Comparison of ENCODE assay signal across 9 cellular contexts in genomic region chr11:67463680-67464410, GRCh38. TPM values are rescaled to one million over a fixed set of nuclear protein-coding genes. Genes with fewer than 3 reads are reported as not detected.
A peak's percentile ranks its signal among the peaks of the same experiment; 100 is the strongest.
DNase-seq lines count a peak whose midpoint lies in the region; ATAC-seq and TF ChIP-seq lines count a peak whose summit lies in the region.
"Had no signal": no experiment of that assay in that cellular context is flagged by ENCODE, and none has a peak within 500 bp of the region (broad histone marks: within the 10 kb centered on the region; RNA-seq: fewer than 3 reads in every experiment).

No MANE protein-coding gene starts in this region.

- in situ Hi-C loops in Panc1 (cut with HindIII; ENCODE audit: low pct_unique_long_range_greater_than_20kb, low sequenced_read_pairs) = no loop called here

- H3K27me3 Mint-ChIP-seq in endothelial cell (ENCODE audit: unreplicated experiment) = peaks cover 5% of the 10 kb centered on the region
- H3K27me3 Mint-ChIP-seq in naive B cell = no peaks in the 10 kb centered on the region

- ATAC-seq in Panc1 (peak; percentile 23), naive B cell (ENCODE audit: low read depth in 2 of 2) (no peak)

- POLR2A ChIA-PET in Panc1 (lab: Charles Lee) = interaction anchor here (0.7 kb wide), 1 partner anchor 1372 kb away, joined by 3 read pairs; no protein-coding TSS in a partner anchor

- H3K4me1 Mint-ChIP-seq in endothelial cell (ENCODE audit: unreplicated experiment) (peaks cover 10% of the 10 kb centered on the region), naive B cell (peaks cover 43 to 71% (median 69%) of the 10 kb centered on the region in 3 donors)

- H3K9me3 Mint-ChIP-seq in endothelial cell (ENCODE audit: unreplicated experiment) (no peaks in the 10 kb centered on the region), naive B cell (no peaks in the 10 kb centered on the region)

- H3K27ac ChIP-seq in Panc1 (ENCODE audit: low read length) = peak overlapping the region; percentile 80

- H3K4me3 Mint-ChIP-seq in endothelial cell (ENCODE audit: unreplicated experiment) (peak overlapping the region; percentile 67), naive B cell (peak overlapping the region; percentile 88 to 95 (median 92))

- intact Hi-C loops in Panc1 (cut with micrococcal nuclease; ENCODE audit: unreplicated experiment) = no loop called here

- H3K4me3 ChIP-seq in GM12875 (ENCODE audit: low read depth, low read length) (peak overlapping the region; percentile 33), Panc1 (ENCODE audit: low read depth in 2 of 2, low read length in 2 of 2) (peak overlapping the region; percentile 54 to 55)

- peaks cover 38% of the 10 kb centered on the region for H3K4me1 ChIP-seq in Panc1 (ENCODE audit: control insufficient read depth, insufficient read depth, low read length)

- peaks cover 2% of the 10 kb centered on the region; the same call in 1 of the 2 replicates for H3K36me3 ChIP-seq in Panc1 (ENCODE audit: control insufficient read depth, insufficient read depth, low read length)

- CTCF ChIA-PET in Panc1 (lab: Charles Lee) = no interaction called here

- TF ChIP-seq CTCF in GM12875 (IDR thresholded peaks at IDR 0.05; ENCODE audit: borderline replicate concordance, insufficient read depth, low read depth, low read length) (no peak), Panc1 (IDR thresholded peaks at IDR 0.05) (no peak), endothelial cell (IDR thresholded peaks at IDR 0.05; ENCODE audit: unreplicated experiment) (no peak)

- no peak overlapping the region for H3K27ac Mint-ChIP-seq in endothelial cell (ENCODE audit: unreplicated experiment)
- H3K27ac Mint-ChIP-seq in naive B cell = peak overlapping the region in 5 of 6 donors; percentile 11 to 95 (median 91)

- no TSS peak for BruUV-seq in Panc1 (replicated peaks; lab: Mats Ljungman, UMichigan)

- no peak for DNase-seq in Panc1 (ENCODE audit: low read depth, low spot score)
- DNase-seq in endothelial cell (ENCODE audit: low spot score) = no peak
- no peak for DNase-seq in naive B cell
- no peak for DNase-seq in NCI-H146 treated with DMSO at 0.1 percent for 48 hours (lab: John Stamatoyannopoulos, UW; ENCODE audit: unreplicated experiment)
- DNase-seq in GM03348 (ENCODE audit: low spot score) = no peak
- no peak for DNase-seq in amniotic stem cell (lab: John Stamatoyannopoulos, UW)
- DNase-seq in activated CD4-positive, alpha-beta T cell treated with anti-CD3 and anti-CD28 coated beads for 1 hour = no peak

- no peaks in the 10 kb centered on the region for H3K36me3 Mint-ChIP-seq in endothelial cell (ENCODE audit: low read depth, unreplicated experiment)
- H3K36me3 Mint-ChIP-seq in naive B cell = peaks cover 0 to 7% of the 10 kb centered on the region in 2 donors

- no peaks in the 10 kb centered on the region for H3K27me3 ChIP-seq in Panc1 (ENCODE audit: control insufficient read depth, insufficient read depth, low read length)

- H3K9me3 ChIP-seq in Panc1 (ENCODE audit: control insufficient read depth, insufficient read depth, low read depth, low read length) = no peaks in the 10 kb centered on the region

RNA-seq across cellular contexts. Expression of gene TMEM134, which starts 5.2 kb away (rescaled TPM):
- total RNA-seq in Panc1 (2021; ENCODE audit: unreplicated experiment) (65.0 TPM), endothelial cell (ENCODE audit: unreplicated experiment) (47.4 TPM)
- 100 TPM for polyA plus RNA-seq in Panc1 (2012; ENCODE audit: insufficient read length)
- polyA plus RNA-seq in naive B cell (ENCODE audit: low read depth in 6 of 6) = 100 to 1,000 TPM; 183 to 250 (median 221) TPM

RNA-seq across cellular contexts. Expression of gene CABP4, which starts 8.7 kb away (rescaled TPM):
- total RNA-seq in Panc1 (2021; ENCODE audit: unreplicated experiment) = not detected
- 0.70 TPM for polyA plus RNA-seq in Panc1 (2012; ENCODE audit: insufficient read length)
- total RNA-seq in endothelial cell (ENCODE audit: unreplicated experiment) = not detected
- polyA plus RNA-seq in naive B cell (ENCODE audit: low read depth in 6 of 6) = 1 to 10 TPM in 5 of 6 donors, not detected in 1; 1.5 to 6.8 (median 2.1) TPM

RNA-seq across cellular contexts. Expression of gene GPR152, which starts 11.3 kb away (rescaled TPM):
- total RNA-seq in Panc1 (2021; ENCODE audit: unreplicated experiment) = not detected
- not detected for polyA plus RNA-seq in Panc1 (2012; ENCODE audit: insufficient read length)
- not detected for total RNA-seq in endothelial cell (ENCODE audit: unreplicated experiment)
- 1 to 10 TPM in 5 of 6 donors, not detected in 1; 1.1 to 2.5 (median 1.7) TPM for polyA plus RNA-seq in naive B cell (ENCODE audit: low read depth in 6 of 6)
- total RNA-seq: subcutaneous adipose tissue had no signal

RNA-seq across cellular contexts. Expression of gene AIP, which starts 19.0 kb away (rescaled TPM):
- total RNA-seq in Panc1 (2021; ENCODE audit: unreplicated experiment) (87.8 TPM), endothelial cell (ENCODE audit: unreplicated experiment) (32.9 TPM)
- polyA plus RNA-seq in Panc1 (2012; ENCODE audit: insufficient read length) = 178 TPM
- polyA plus RNA-seq in naive B cell (ENCODE audit: low read depth in 6 of 6) = 100 to 1,000 TPM in 4 of 6 donors, 10 to 100 TPM in 2; 86.8 to 149 (median 120) TPM

RNA-seq across cellular contexts. Expression of gene CORO1B, which starts 20.6 kb away (rescaled TPM):
- total RNA-seq in Panc1 (2021; ENCODE audit: unreplicated experiment) (158 TPM), endothelial cell (ENCODE audit: unreplicated experiment) (252 TPM)
- polyA plus RNA-seq in Panc1 (2012; ENCODE audit: insufficient read length) = 244 TPM
- 1 to 10 TPM; 6.5 to 9.9 (median 8.7) TPM for polyA plus RNA-seq in naive B cell (ENCODE audit: low read depth in 6 of 6)
